In the genomic region with DNA sequence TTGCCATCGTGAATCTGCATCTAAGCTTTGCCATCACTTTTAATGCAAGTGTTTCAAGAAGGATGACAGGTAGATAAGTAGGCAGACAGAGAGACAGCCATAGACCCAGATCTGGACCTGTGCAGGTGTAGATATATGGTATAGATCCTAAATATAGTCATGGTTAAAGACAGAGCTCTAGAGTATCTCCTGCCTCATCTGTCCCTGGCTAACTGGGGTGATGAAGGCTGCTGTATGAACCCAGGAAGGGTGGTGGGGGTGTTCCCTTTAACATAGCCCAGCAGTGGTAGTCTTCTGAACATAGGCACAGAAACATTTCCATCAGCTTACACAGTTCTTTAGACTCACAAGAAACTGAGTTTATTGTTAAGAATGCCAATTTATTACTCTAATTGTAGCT, we compare ENCODE assay signal across 16 cellular contexts.
A peak's percentile ranks its signal among the peaks of the same experiment; 100 is the strongest.
DNase-seq lines count a peak whose midpoint lies in the region; ATAC-seq and TF ChIP-seq lines count a peak whose summit lies in the region.
"Had no signal": no experiment of that assay in that cellular context is flagged by ENCODE, and none has a peak within 500 bp of the region (broad histone marks: within the 10 kb centered on the region; RNA-seq: fewer than 3 reads in every experiment).

No MANE protein-coding gene starts in this region.

- POLR2A ChIA-PET in naive thymus-derived CD4-positive, alpha-beta T cell (lab: Charles Lee), result no interaction called here
- POLR2A ChIA-PET in activated CD8-positive, alpha-beta T cell treated with anti-CD3 and anti-CD28 coated beads, Interleukin-2, amount 10 ng/mL, durations not matched to agents 7 days and 5 days (lab: Charles Lee), result no interaction called here

- CTCF ChIA-PET in naive thymus-derived CD4-positive, alpha-beta T cell (lab: Charles Lee), result no interaction called here
- CTCF ChIA-PET in activated CD8-positive, alpha-beta T cell treated with anti-CD3 and anti-CD28 coated beads, Interleukin-2, amount 10 ng/mL, durations not matched to agents 7 days and 5 days (lab: Charles Lee), result no interaction called here

- no peak overlapping the region for H3K9ac ChIP-seq in MM.1S (ENCODE audit: low read length)

- no peak overlapping the region for H3K27ac Mint-ChIP-seq in naive thymus-derived CD4-positive, alpha-beta T cell
- no peak overlapping the region for H3K27ac Mint-ChIP-seq in activated CD8-positive, alpha-beta T cell treated with anti-CD3 and anti-CD28 coated beads, Interleukin-2, amount 10 ng/mL, durations not matched to agents 7 days and 5 days

- peaks cover 12% of the 10 kb centered on the region for H3K4me1 ChIP-seq in MM.1S (ENCODE audit: low read length)
- H3K4me1 ChIP-seq in naive thymus-derived CD4-positive, alpha-beta T cell (ENCODE audit: control insufficient read depth in 2 of 2, insufficient read depth in 2 of 2, low read length in 2 of 2), result no peaks in the 10 kb centered on the region
- H3K4me1 ChIP-seq: Peyer's patch, tibial nerve had no signal

- no peak for TF ChIP-seq CTCF in MM.1S (IDR thresholded peaks at IDR 0.05; ENCODE audit: low read length)

- no peak for DNase-seq in MM.1S
- no peak for DNase-seq in naive thymus-derived CD4-positive, alpha-beta T cell
- DNase-seq in activated CD8-positive, alpha-beta T cell treated with anti-CD3 and anti-CD28 coated beads, Interleukin-2, amount 10 ng/mL, durations not matched to agents 7 days and 5 days, result no peak
- DNase-seq in ecto neural progenitor cell (ENCODE audit: low spot score), result no peak
- DNase-seq in T-helper 9 cell, result no peak
- no peak for DNase-seq in UCSD-AML1 (lab: John Stamatoyannopoulos, UW; ENCODE audit: unreplicated experiment)
- DNase-seq: activated naive CD4-positive, alpha-beta T cell treated with anti-CD3 and anti-CD28 coated beads, Interleukin-2, amount 50 U/mL, for 16 hours; activated T-cell treated with anti-CD3 and anti-CD28 coated beads, Interleukin-2, amount 50 U/mL, for 1 hour; DMS 273 treated with DMSO at 0.1 percent for 48 hours; NCI-H187 treated with DMSO at 0.1 percent for 48 hours had no signal

- no peaks in the 10 kb centered on the region for H3K36me3 ChIP-seq in MM.1S (replicated peaks; ENCODE audit: insufficient read depth, low read length)
- no peaks in the 10 kb centered on the region for H3K36me3 ChIP-seq in naive thymus-derived CD4-positive, alpha-beta T cell (ENCODE audit: control insufficient read depth in 2 of 3, insufficient read depth in 3 of 3, low read length in 3 of 3)
- H3K36me3 ChIP-seq: Peyer's patch, tibial nerve had no signal

- ATAC-seq in GM18511 (IDR thresholded peaks at IDR 0.05; ENCODE audit: unreplicated experiment) (peak; percentile 29), GM21576 (IDR thresholded peaks at IDR 0.05; ENCODE audit: unreplicated experiment) (peak; percentile 5)
- ATAC-seq in naive thymus-derived CD4-positive, alpha-beta T cell, result peak; percentile 20
- no peak for ATAC-seq in activated CD8-positive, alpha-beta T cell treated with anti-CD3 and anti-CD28 coated beads, Interleukin-2, amount 10 ng/mL, durations not matched to agents 7 days and 5 days

- intact Hi-C loops in naive thymus-derived CD4-positive, alpha-beta T cell (cut with micrococcal nuclease), result no loop called here

- H3K27ac ChIP-seq in MM.1S (ENCODE audit: low read length), result peak overlapping the region; percentile 73; the same call in 1 of the 2 replicates
- no peak overlapping the region for H3K27ac ChIP-seq in naive thymus-derived CD4-positive, alpha-beta T cell (ENCODE audit: low read depth, low read length)
- H3K27ac ChIP-seq: Peyer's patch, skin epidermis, tibial nerve had no signal

- H2AFZ ChIP-seq in MM.1S (ENCODE audit: low read length), result no peak overlapping the region

- H3K9me3 ChIP-seq in MM.1S (replicated peaks; ENCODE audit: insufficient read depth, low read length), result no peaks in the 10 kb centered on the region
- no peaks in the 10 kb centered on the region for H3K9me3 ChIP-seq in naive thymus-derived CD4-positive, alpha-beta T cell (ENCODE audit: control insufficient read depth in 2 of 3, low read length in 3 of 3)
- H3K9me3 ChIP-seq: Peyer's patch, tibial nerve had no signal

- H3K36me3 Mint-ChIP-seq in naive thymus-derived CD4-positive, alpha-beta T cell, result no peaks in the 10 kb centered on the region
- H3K36me3 Mint-ChIP-seq in activated CD8-positive, alpha-beta T cell treated with anti-CD3 and anti-CD28 coated beads, Interleukin-2, amount 10 ng/mL, durations not matched to agents 7 days and 5 days (ENCODE audit: low read depth), result no peaks in the 10 kb centered on the region
- H3K36me3 Mint-ChIP-seq: brain had no signal

- peaks cover 0 to 2% (median 0%) of the 10 kb centered on the region in 7 donors for H3K4me1 Mint-ChIP-seq in naive thymus-derived CD4-positive, alpha-beta T cell
- H3K4me1 Mint-ChIP-seq in activated CD8-positive, alpha-beta T cell treated with anti-CD3 and anti-CD28 coated beads, Interleukin-2, amount 10 ng/mL, durations not matched to agents 7 days and 5 days (ENCODE audit: low read depth), result no peaks in the 10 kb centered on the region

- peaks cover 0 to 2% (median 0%) of the 10 kb centered on the region in 11 donors for H3K9me3 Mint-ChIP-seq in naive thymus-derived CD4-positive, alpha-beta T cell
- H3K9me3 Mint-ChIP-seq in activated CD8-positive, alpha-beta T cell treated with anti-CD3 and anti-CD28 coated beads, Interleukin-2, amount 10 ng/mL, durations not matched to agents 7 days and 5 days (ENCODE audit: insufficient read depth), result no peaks in the 10 kb centered on the region

- no peaks in the 10 kb centered on the region for H3K27me3 ChIP-seq in MM.1S (replicated peaks; ENCODE audit: insufficient read depth, low read length)
- H3K27me3 ChIP-seq in naive thymus-derived CD4-positive, alpha-beta T cell (ENCODE audit: control insufficient read depth in 2 of 2, insufficient read depth in 2 of 2, low read length in 2 of 2), result no peaks in the 10 kb centered on the region
- H3K27me3 ChIP-seq: Peyer's patch, tibial nerve had no signal

- no peaks in the 10 kb centered on the region for H3K79me2 ChIP-seq in MM.1S (ENCODE audit: low read length)

- H3K9me2 ChIP-seq in MM.1S (replicated peaks; ENCODE audit: insufficient read depth, low read length), result no peaks in the 10 kb centered on the region

- no peak overlapping the region for H3K4me3 ChIP-seq in MM.1S (ENCODE audit: low read length)
- no peak overlapping the region for H3K4me3 ChIP-seq in naive thymus-derived CD4-positive, alpha-beta T cell (ENCODE audit: low read length)
- H3K4me3 ChIP-seq: Peyer's patch, skin epidermis, tibial nerve had no signal

- peak overlapping the region; percentile 55 for H3K4me2 ChIP-seq in MM.1S (ENCODE audit: low read depth, low read length)

- H3K27me3 Mint-ChIP-seq in naive thymus-derived CD4-positive, alpha-beta T cell, result peaks cover 2 to 37% (median 15%) of the 10 kb centered on the region in 5 donors
- H3K27me3 Mint-ChIP-seq in activated CD8-positive, alpha-beta T cell treated with anti-CD3 and anti-CD28 coated beads, Interleukin-2, amount 10 ng/mL, durations not matched to agents 7 days and 5 days (ENCODE audit: low read depth), result peaks cover 2% of the 10 kb centered on the region

- no peaks in the 10 kb centered on the region for H4K20me1 ChIP-seq in MM.1S (ENCODE audit: insufficient read depth, low read length)

- H3F3A ChIP-seq in MM.1S (ENCODE audit: insufficient read depth, low read length), result peaks cover 10% of the 10 kb centered on the region; the same call in 1 of the 2 replicates

- no peak overlapping the region for H3K4me3 Mint-ChIP-seq in naive thymus-derived CD4-positive, alpha-beta T cell
- H3K4me3 Mint-ChIP-seq in activated CD8-positive, alpha-beta T cell treated with anti-CD3 and anti-CD28 coated beads, Interleukin-2, amount 10 ng/mL, durations not matched to agents 7 days and 5 days, result no peak overlapping the region
- H3K4me3 Mint-ChIP-seq: brain had no signal
